Comparison of ENCODE assay signal across 23 cellular contexts in the genomic region with DNA sequence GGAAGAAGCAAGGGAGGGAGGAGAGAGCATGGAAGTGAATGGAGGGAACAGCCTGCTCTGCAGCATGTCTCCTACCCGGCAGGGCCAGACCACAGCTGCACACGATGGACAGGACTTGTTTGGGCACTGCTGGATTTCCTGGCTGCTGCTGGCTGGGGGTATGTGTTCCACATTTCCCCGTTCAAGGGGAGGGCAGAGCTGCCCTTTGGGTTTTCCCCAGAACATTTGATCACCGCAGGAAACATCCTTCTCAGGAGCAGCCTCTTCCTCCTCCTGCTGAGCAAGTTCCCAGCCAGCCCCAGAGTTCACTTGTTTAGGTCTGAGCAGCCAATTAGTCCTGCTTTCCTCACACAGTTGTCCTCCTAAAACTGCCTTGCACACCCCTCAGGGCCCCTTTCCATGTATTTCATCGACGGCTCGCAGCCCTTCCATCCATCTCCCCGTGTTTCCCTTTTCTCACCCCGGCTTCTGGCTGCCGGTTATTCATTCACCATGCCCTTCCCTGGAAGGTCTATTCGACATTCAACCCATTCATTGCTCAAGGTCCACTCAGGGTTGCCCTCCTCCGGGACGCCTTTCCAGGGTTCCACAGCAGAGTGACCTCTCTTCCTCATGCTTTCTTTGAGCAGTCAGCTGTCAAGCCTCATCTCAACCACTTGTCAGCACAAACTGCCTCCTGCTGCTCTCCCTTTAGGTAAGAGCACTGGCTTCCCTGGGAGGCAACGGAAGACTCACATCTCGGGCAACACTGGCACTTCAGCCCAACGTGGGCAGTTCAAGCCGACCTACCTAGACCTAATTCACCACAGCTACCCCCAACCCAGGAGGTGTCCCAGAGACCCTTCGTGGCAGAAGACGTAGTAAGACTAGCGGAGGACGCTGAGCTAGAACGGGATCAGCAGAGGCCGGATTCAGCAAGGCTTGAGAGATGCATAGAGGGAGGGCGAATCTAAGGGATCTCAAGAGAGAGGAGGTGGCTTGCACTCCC. TPM values are rescaled to one million over a fixed set of nuclear protein-coding genes. Genes with fewer than 3 reads are reported as not detected.
A peak's percentile ranks its signal among the peaks of the same experiment; 100 is the strongest.
DNase-seq lines count a peak whose midpoint lies in the region; ATAC-seq and TF ChIP-seq lines count a peak whose summit lies in the region.
"Had no signal": no experiment of that assay in that cellular context is flagged by ENCODE, and none has a peak within 500 bp of the region (broad histone marks: within the 10 kb centered on the region; RNA-seq: fewer than 3 reads in every experiment).

No MANE protein-coding gene starts in this region.

- H3K9me3 Mint-ChIP-seq in Calu3 (ENCODE audit: low read depth, unreplicated experiment), result no peaks in the 10 kb centered on the region
- H3K9me3 Mint-ChIP-seq: CD8-positive, alpha-beta T cell; nephron progenitor cell had no signal

- H3K36me3 Mint-ChIP-seq in Calu3 (ENCODE audit: insufficient read depth, unreplicated experiment), result no peaks in the 10 kb centered on the region
- H3K36me3 Mint-ChIP-seq: activated naive CD8-positive, alpha-beta T cell; CD8-positive, alpha-beta T cell had no signal

- intact Hi-C loops in right cardiac atrium (cut with DNase I), result no loop called here
- intact Hi-C loops in left cardiac atrium (cut with DNase I), result no loop called here
- intact Hi-C loops in aorta (cut with DNase I), result no loop called here
- intact Hi-C loops in Calu3 (cut with micrococcal nuclease; ENCODE audit: unreplicated experiment), result no loop called here

- no peaks in the 10 kb centered on the region for H3K36me3 ChIP-seq in aorta (ENCODE audit: control insufficient read depth in 1 of 2, insufficient read depth in 2 of 2, low read length in 1 of 2)
- H3K36me3 ChIP-seq: HAP-1, tibial artery, WERI-Rb-1 had no signal

- peaks cover 17% of the 10 kb centered on the region for H3K4me1 Mint-ChIP-seq in Calu3 (ENCODE audit: low read depth, unreplicated experiment)

- H3K4me3 Mint-ChIP-seq in Calu3 (ENCODE audit: low read depth, unreplicated experiment), result no peak overlapping the region
- H3K4me3 Mint-ChIP-seq: activated naive CD8-positive, alpha-beta T cell; CD8-positive, alpha-beta T cell; nephron progenitor cell had no signal

- no peak overlapping the region for H3K27ac Mint-ChIP-seq in Calu3 (ENCODE audit: unreplicated experiment)
- H3K27ac Mint-ChIP-seq: activated naive CD8-positive, alpha-beta T cell; CD8-positive, alpha-beta T cell; nephron progenitor cell; T-helper 17 cell had no signal

- no peak for TF ChIP-seq CTCF in Calu3 (IDR thresholded peaks at IDR 0.05; ENCODE audit: unreplicated experiment)

- CTCF ChIA-PET in Calu3 (lab: Charles Lee), result no interaction called here

- no peak overlapping the region for H3K27ac ChIP-seq in right cardiac atrium (ENCODE audit: low read length)
- H3K27ac ChIP-seq in aorta (ENCODE audit: low read depth in 1 of 2, low read length in 2 of 2), result no peak overlapping the region
- H3K27ac ChIP-seq: body of pancreas, dorsolateral prefrontal cortex, esophagus squamous epithelium, KMS-11, tibial artery, WERI-Rb-1 had no signal

- DNase-seq in right cardiac atrium, result no peak
- no peak for DNase-seq in left cardiac atrium
- peak; percentile 55 for DNase-seq in dermis blood vessel endothelial cell
- no peak for DNase-seq in left lobe of liver (ENCODE audit: low spot score)
- DNase-seq in aorta, result no peak
- no peak for DNase-seq in Calu3
- DNase-seq in NCI-H2081 (lab: John Stamatoyannopoulos, UW), result no peak
- DNase-seq: esophagus squamous epithelium; NCI-H526 treated with DMSO at 0.1 percent for 48 hours; SIG-M5; stimulated activated naive CD4-positive, alpha-beta T cell treated with Interleukin-2 at 50 U/mL for 16 hours had no signal

- WGBS in right cardiac atrium, result 69% methylated on average over 24 of the region's 24 CpGs
- 66 to 72% methylated on average over 24 of the region's 24 CpGs for WGBS in aorta, 2 donors

- H3K9me3 ChIP-seq in right cardiac atrium (ENCODE audit: control insufficient read depth, low read length), result no peaks in the 10 kb centered on the region
- no peaks in the 10 kb centered on the region for H3K9me3 ChIP-seq in aorta (ENCODE audit: control insufficient read depth, low read length)
- H3K9me3 ChIP-seq: body of pancreas, esophagus squamous epithelium, HAP-1, tibial artery had no signal

- H3K4me1 ChIP-seq in right cardiac atrium (ENCODE audit: control insufficient read depth, insufficient read depth, low read length), result no peaks in the 10 kb centered on the region
- H3K4me1 ChIP-seq in aorta (ENCODE audit: control insufficient read depth in 1 of 2, insufficient read depth in 2 of 2, low read length in 2 of 2), result no peaks in the 10 kb centered on the region
- H3K4me1 ChIP-seq: body of pancreas, HAP-1, tibial artery had no signal

- ATAC-seq in right cardiac atrium (peak; percentile 16 to 24), left cardiac atrium (no peak), left lobe of liver (peak; percentile 46), aorta (ENCODE audit: low FRiP score) (peak; percentile 19), HG03159 (IDR thresholded peaks at IDR 0.05; ENCODE audit: unreplicated experiment) (no peak)

- BruUV-seq in Calu3 (replicated peaks; lab: Mats Ljungman, UMichigan), result no TSS peak

- H3K4me3 ChIP-seq in right cardiac atrium (ENCODE audit: low read length), result no peak overlapping the region
- no peak overlapping the region for H3K4me3 ChIP-seq in aorta (ENCODE audit: low read length in 2 of 2)
- H3K4me3 ChIP-seq: body of pancreas, dorsolateral prefrontal cortex, esophagus squamous epithelium, HAP-1, tibial artery had no signal

- H3K27me3 ChIP-seq in right cardiac atrium (ENCODE audit: control insufficient read depth, insufficient read depth) (no peaks in the 10 kb centered on the region), aorta (ENCODE audit: control insufficient read depth in 1 of 2, insufficient read depth in 2 of 2, low read length in 1 of 2) (no peaks in the 10 kb centered on the region)
- H3K27me3 ChIP-seq: body of pancreas, dorsolateral prefrontal cortex had no signal

- H3K27me3 Mint-ChIP-seq in Calu3 (ENCODE audit: unreplicated experiment), result peaks cover 54% of the 10 kb centered on the region

RNA-seq across cellular contexts. Expression of a gene that starts 20.1 kb away (rescaled TPM):
- total RNA-seq in right cardiac atrium (10 to 100 TPM in 3 of 4 donors, 1 to 10 TPM in 1; 9.2 to 12.5 (median 11.0) TPM), left cardiac atrium (10 to 100 TPM; 11.5 to 23.4 TPM), dermis blood vessel endothelial cell (41.2 and 82.9 TPM in 2 replicates), left lobe of liver (0.13 TPM), aorta (10 to 100 TPM; 27.8 to 30.8 TPM), Calu3 (2022) (not detected in 2 replicates)
- polyA plus RNA-seq in right cardiac atrium (7.0 TPM), aorta (1 to 10 TPM in 1 of 2 donors, not detected in 1; 2.4 TPM)
- total RNA-seq: CD8-positive, alpha-beta T cell; OCI-LY7 had no signal

Comparison
In these comparisons a context has a peak if more than half of its experiments do, and no peak if none do; other contexts are left out.
1. ATAC-seq: peak in right cardiac atrium (2 of 2), left lobe of liver (single experiment) and aorta (single experiment); none in left cardiac atrium (0 of 2) and HG03159 (single experiment).